Comparison of ENCODE assay signal across 19 cellular contexts in genomic region chr12:132842449-132843045, GRCh38.
"Had no signal": no experiment of that assay in that cellular context is flagged by ENCODE, and none has a peak within 500 bp of the region (broad histone marks: within the 10 kb centered on the region; RNA-seq: fewer than 3 reads in every experiment).

No MANE protein-coding gene starts in this region.

- H3K27me3 Mint-ChIP-seq: naive thymus-derived CD4-positive, alpha-beta T cell had no signal

- H3K9me3 ChIP-seq: heart left ventricle, neutrophil, psoas muscle, right lobe of liver, tibial artery, upper lobe of left lung, uterus had no signal

- H3K9me3 Mint-ChIP-seq: naive thymus-derived CD4-positive, alpha-beta T cell; stimulated activated effector memory CD8-positive, alpha-beta T cell treated with anti-CD3 and anti-CD28 coated beads, Interleukin-12 subunit alpha, Interleukin-12 subunit beta, amount 100 ng/mL, for 72 hours had no signal

- DNase-seq: effector memory CD4-positive, alpha-beta T cell; heart left ventricle; hypothalamus; kidney glomerular epithelial cell; naive thymus-derived CD4-positive, alpha-beta T cell; psoas muscle; retina; right lobe of liver; stimulated activated CD4-positive, alpha-beta T cell treated with anti-CD3 and anti-CD28 coated beads, Interleukin-4, amount 100 ng/mL, for 1 hour; stimulated activated CD8-positive, alpha-beta memory T cell treated with anti-CD3 and anti-CD28 coated beads, Interleukin-4, amount 100 ng/mL, for 48 hours; stimulated activated naive CD8-positive, alpha-beta T cell treated with anti-CD3 and anti-CD28 coated beads, Interleukin-15, Interleukin-2, amounts not matched to agents 100 U/mL and 50 U/mL, for 24 hours; tibial artery; upper lobe of left lung; uterus had no signal

- FAIRE-seq: endometrium, frontal cortex, islet of Langerhans had no signal

- H3K4me1 Mint-ChIP-seq: stimulated activated effector memory CD8-positive, alpha-beta T cell treated with anti-CD3 and anti-CD28 coated beads, Interleukin-12 subunit alpha, Interleukin-12 subunit beta, amount 100 ng/mL, for 72 hours had no signal

- H3K27me3 ChIP-seq: heart left ventricle, neutrophil, right lobe of liver, tibial artery, upper lobe of left lung, uterus had no signal

- H3K4me3 ChIP-seq: heart left ventricle, psoas muscle, right lobe of liver, tibial artery, upper lobe of left lung, uterus had no signal

- H3K27ac Mint-ChIP-seq: stimulated activated effector memory CD8-positive, alpha-beta T cell treated with anti-CD3 and anti-CD28 coated beads, Interleukin-12 subunit alpha, Interleukin-12 subunit beta, amount 100 ng/mL, for 72 hours had no signal

- H3K36me3 ChIP-seq: uterus had no signal

- H3K4me3 Mint-ChIP-seq: naive thymus-derived CD4-positive, alpha-beta T cell; stimulated activated effector memory CD8-positive, alpha-beta T cell treated with anti-CD3 and anti-CD28 coated beads, Interleukin-12 subunit alpha, Interleukin-12 subunit beta, amount 100 ng/mL, for 72 hours had no signal

- H3K27ac ChIP-seq: heart left ventricle, neutrophil, psoas muscle, right lobe of liver, tibial artery, upper lobe of left lung, uterus had no signal

- H3K4me1 ChIP-seq: psoas muscle, right lobe of liver, upper lobe of left lung had no signal
